26 cellular contexts compared by ENCODE assay signal in genomic region chr14:72747652-72748051, GRCh38.
"Had no signal": no experiment of that assay in that cellular context is flagged by ENCODE, and none has a peak within 500 bp of the region (broad histone marks: within the 10 kb centered on the region; RNA-seq: fewer than 3 reads in every experiment).

No MANE protein-coding gene starts in this region.

- H3K4me2 ChIP-seq: hepatocyte, neural progenitor cell had no signal

- H3K27me3 ChIP-seq: gastroesophageal sphincter, heart left ventricle, hepatocyte, left lung, neural progenitor cell, sigmoid colon, stomach, thyroid gland had no signal

- H3K27ac Mint-ChIP-seq: naive thymus-derived CD4-positive, alpha-beta T cell; nephron; neural progenitor cell; progenitor cell of endocrine pancreas had no signal

- H3K79me2 ChIP-seq: hepatocyte, parathyroid adenoma had no signal

- H3K36me3 ChIP-seq: gastroesophageal sphincter, left lung, neural progenitor cell, sigmoid colon, stomach, thyroid gland had no signal

- H3K9ac ChIP-seq: neural progenitor cell, parathyroid adenoma had no signal

- H3K4me1 ChIP-seq: left lung, parathyroid adenoma, sigmoid colon, stomach, thyroid gland had no signal

- H3K9me3 ChIP-seq: gastroesophageal sphincter, sigmoid colon, thyroid gland had no signal

- H3K27me3 Mint-ChIP-seq: progenitor cell of endocrine pancreas had no signal

- H3K4me1 Mint-ChIP-seq: naive thymus-derived CD4-positive, alpha-beta T cell; neural progenitor cell; stimulated activated effector memory CD8-positive, alpha-beta T cell treated with anti-CD3 and anti-CD28 coated beads, Interleukin-12 subunit alpha, Interleukin-12 subunit beta, amount 100 ng/mL, for 72 hours had no signal

- ATAC-seq: gastroesophageal sphincter; heart left ventricle; left cardiac atrium; left lung; naive thymus-derived CD4-positive, alpha-beta T cell; stimulated activated effector memory CD8-positive, alpha-beta T cell treated with anti-CD3 and anti-CD28 coated beads, Interleukin-12 subunit alpha, Interleukin-12 subunit beta, amount 100 ng/mL, for 72 hours had no signal

- H3K4me3 ChIP-seq: coronary artery, gastroesophageal sphincter, heart left ventricle, hepatocyte, left lung, neural progenitor cell, sigmoid colon, stomach, thyroid gland had no signal

- H3K36me3 Mint-ChIP-seq: neural progenitor cell; stimulated activated effector memory CD8-positive, alpha-beta T cell treated with anti-CD3 and anti-CD28 coated beads, Interleukin-12 subunit alpha, Interleukin-12 subunit beta, amount 100 ng/mL, for 72 hours had no signal

- FAIRE-seq: islet of Langerhans had no signal

- H3K27ac ChIP-seq: coronary artery, gastroesophageal sphincter, heart left ventricle, hepatocyte, left lung, neural progenitor cell, parathyroid adenoma, sigmoid colon, stomach, thyroid gland had no signal

- H2AFZ ChIP-seq: hepatocyte, neural progenitor cell, parathyroid adenoma had no signal

- DNase-seq: dermis blood vessel endothelial cell; effector memory CD4-positive, alpha-beta T cell; foreskin fibroblast; heart left ventricle; left cardiac atrium; left lung; mammary epithelial cell; mesendoderm; midbrain; naive thymus-derived CD4-positive, alpha-beta T cell; sigmoid colon; stimulated activated CD4-positive, alpha-beta T cell treated with anti-CD3 and anti-CD28 coated beads, Interleukin-2, amount 100 ng/mL, for 24 hours; stimulated activated CD4-positive, alpha-beta T cell treated with anti-CD3 and anti-CD28 coated beads, Interleukin-4, amount 100 ng/mL, for 24 hours; stimulated activated naive CD4-positive, alpha-beta T cell treated with Interleukin-2 at 50 U/mL for 16 hours; thyroid gland; trophoblast cell had no signal

- H3K4me3 Mint-ChIP-seq: naive thymus-derived CD4-positive, alpha-beta T cell; nephron; neural progenitor cell; stimulated activated effector memory CD8-positive, alpha-beta T cell treated with anti-CD3 and anti-CD28 coated beads, Interleukin-12 subunit alpha, Interleukin-12 subunit beta, amount 100 ng/mL, for 72 hours had no signal
